ENCODE assay signal across 18 cellular contexts in genomic region chr6:100166991-100167390, GRCh38.
"Had no signal": no experiment of that assay in that cellular context is flagged by ENCODE, and none has a peak within 500 bp of the region (broad histone marks: within the 10 kb centered on the region; RNA-seq: fewer than 3 reads in every experiment).

No MANE protein-coding gene starts in this region.

- DNase-seq: effector memory CD8-positive, alpha-beta T cell; foreskin fibroblast; immature natural killer cell; left cardiac atrium; left ventricle myocardium inferior; lower lobe of right lung; midbrain; stimulated activated naive CD4-positive, alpha-beta T cell treated with Interleukin-2 at 50 U/mL for 16 hours; thyroid gland had no signal

- H3K9me3 Mint-ChIP-seq: dendritic cell treated with granulocyte-macrophage colony-stimulating factor and Interleukin-4, amounts not matched to agents 40 ng/mL and 50 ng/mL, for 4 days; effector memory CD8-positive, alpha-beta T cell; memory B cell; type B pancreatic cell had no signal

- H3K36me3 Mint-ChIP-seq: immature natural killer cell, memory B cell, type B pancreatic cell had no signal

- H3K4me3 ChIP-seq: esophagus muscularis mucosa, gastroesophageal sphincter, left ventricle myocardium inferior, lower lobe of right lung, suprapubic skin, thyroid gland had no signal

- H3K36me3 ChIP-seq: esophagus muscularis mucosa, gastroesophageal sphincter, left ventricle myocardium inferior, lower lobe of right lung, neutrophil, suprapubic skin, thyroid gland had no signal

- H3K4me3 Mint-ChIP-seq: dendritic cell treated with granulocyte-macrophage colony-stimulating factor and Interleukin-4, amounts not matched to agents 40 ng/mL and 50 ng/mL, for 4 days; effector memory CD8-positive, alpha-beta T cell; immature natural killer cell; memory B cell; type B pancreatic cell had no signal

- H3K4me1 ChIP-seq: esophagus muscularis mucosa, gastroesophageal sphincter, left ventricle myocardium inferior, lower lobe of right lung, suprapubic skin, thyroid gland had no signal

- H3K27ac Mint-ChIP-seq: dendritic cell treated with granulocyte-macrophage colony-stimulating factor and Interleukin-4, amounts not matched to agents 40 ng/mL and 50 ng/mL, for 4 days; effector memory CD8-positive, alpha-beta T cell; immature natural killer cell; memory B cell; type B pancreatic cell had no signal

- H3K4me1 Mint-ChIP-seq: immature natural killer cell, memory B cell had no signal

- ATAC-seq: effector memory CD8-positive, alpha-beta T cell; gastroesophageal sphincter; left cardiac atrium; lower lobe of right lung; sciatic nerve had no signal

- H3K27me3 ChIP-seq: neutrophil, suprapubic skin had no signal

- H3K27ac ChIP-seq: epithelial cell of prostate, esophagus muscularis mucosa, gastroesophageal sphincter, left ventricle myocardium inferior, lower lobe of right lung, neutrophil, suprapubic skin, thyroid gland had no signal

- H3K27me3 Mint-ChIP-seq: dendritic cell treated with granulocyte-macrophage colony-stimulating factor and Interleukin-4, amounts not matched to agents 40 ng/mL and 50 ng/mL, for 4 days; effector memory CD8-positive, alpha-beta T cell; memory B cell had no signal

- H3K9me3 ChIP-seq: esophagus muscularis mucosa, gastroesophageal sphincter, left ventricle myocardium inferior, lower lobe of right lung, neutrophil, suprapubic skin, thyroid gland had no signal
